In genomic region chr16:66365588-66365987, GRCh38 we compare ENCODE assay signal across 12 cellular contexts. TPM values are rescaled to one million over a fixed set of nuclear protein-coding genes. Genes with fewer than 3 reads are reported as not detected.
A peak's percentile ranks its signal among the peaks of the same experiment; 100 is the strongest.
DNase-seq lines count a peak whose midpoint lies in the region; ATAC-seq, FAIRE-seq and TF ChIP-seq lines count a peak whose summit lies in the region.
"Had no signal": no experiment of that assay in that cellular context is flagged by ENCODE, and none has a peak within 500 bp of the region (broad histone marks: within the 10 kb centered on the region; RNA-seq: fewer than 3 reads in every experiment).

No MANE protein-coding gene starts in this region.

- WGBS in lower leg skin, 2 donors: 17% methylated on average over 3 of the region's 3 CpGs
- WGBS in tibial nerve, 2 donors: 27 to 38% methylated on average over 3 of the region's 3 CpGs

- dilution Hi-C loops in endothelial cell of umbilical vein (cut with MboI; ENCODE audit: extremely low pct_ligation_motif_present, low sequenced_read_pairs): no loop called here

- H3K27me3 ChIP-seq in endothelial cell of umbilical vein (ENCODE audit: control insufficient read depth in 2 of 2, insufficient read depth in 2 of 2, low read length in 2 of 2) (no peaks in the 10 kb centered on the region), tibial nerve (peaks cover 0 to 22% of the 10 kb centered on the region in 2 donors)

- peaks cover 6 to 11% of the 10 kb centered on the region in 2 experiments for H3K36me3 ChIP-seq in endothelial cell of umbilical vein (ENCODE audit: control insufficient read depth in 2 of 2, extremely low read depth in 1 of 2, insufficient read depth in 2 of 2, low read length in 2 of 2)
- H3K36me3 ChIP-seq in tibial nerve: no peaks in the 10 kb centered on the region

- H4K20me1 ChIP-seq in endothelial cell of umbilical vein (replicated peaks; ENCODE audit: control insufficient read depth, extremely low read depth, insufficient read depth, low read length): no peaks in the 10 kb centered on the region

- H2AFZ ChIP-seq in endothelial cell of umbilical vein (ENCODE audit: low read depth, low read length): no peak overlapping the region

- no peaks in the 10 kb centered on the region for H3K9me1 ChIP-seq in endothelial cell of umbilical vein (replicated peaks; ENCODE audit: control insufficient read depth, extremely low read depth, insufficient read depth, low read length)

- H3K9ac ChIP-seq in endothelial cell of umbilical vein (replicated peaks; ENCODE audit: extremely low read depth, insufficient read depth, low read length): peak overlapping the region; percentile 98

- TF ChIP-seq CTCF in endothelial cell of umbilical vein (IDR thresholded peaks at IDR 0.05; ENCODE audit: extremely low read depth in 1 of 2, insufficient read depth in 1 of 2, low read depth in 1 of 2, low read length in 2 of 2) (no peak), lower leg skin (IDR thresholded peaks at IDR 0.05) (no peak), tibial nerve (IDR thresholded peaks at IDR 0.05) (no peak)

- POLR2A ChIA-PET in endothelial cell of umbilical vein (lab: Charles Lee): interaction anchor here (0.8 to 5.4 kb wide), 3 partner anchors 9 to 16 kb away, joined by 4 to 33 read pairs (median 15); no protein-coding TSS in a partner anchor

- peaks cover 81% of the 10 kb centered on the region for H3K4me1 ChIP-seq in endothelial cell of umbilical vein (ENCODE audit: control insufficient read depth, extremely low read depth, insufficient read depth, low read length)
- peaks cover 0 to 65% (median 13%) of the 10 kb centered on the region in 4 donors for H3K4me1 ChIP-seq in tibial nerve

- peak; percentile 73 for DNase-seq in RPMI8226
- DNase-seq in endothelial cell of umbilical vein (ENCODE audit: low read depth, low spot score): peak; percentile 80
- DNase-seq in lower leg skin (ENCODE audit: low spot score in 2 of 2): peak; percentile 59 to 94
- DNase-seq in tibial nerve (ENCODE audit: low spot score in 2 of 2): peak; percentile 44 to 52
- no peak for DNase-seq in NCI-H2171 (lab: John Stamatoyannopoulos, UW)
- DNase-seq in HT-29 (ENCODE audit: low spot score): no peak
- DNase-seq: activated naive CD8-positive, alpha-beta T cell treated with anti-CD3 and anti-CD28 coated beads for 36 hours; Caco-2; dorsolateral prefrontal cortex; NCI-H2107 had no signal

- no TSS peak for BruUV-seq in endothelial cell of umbilical vein (replicated peaks; lab: Mats Ljungman, UMichigan)

- H3K27ac ChIP-seq in endothelial cell of umbilical vein (ENCODE audit: insufficient read depth, low read depth, low read length): peak overlapping the region; percentile 99
- H3K27ac ChIP-seq in tibial nerve: peak overlapping the region in 3 of 4 donors; percentile 62 to 91 (median 87)

- peaks cover 49% of the 10 kb centered on the region for H3K79me2 ChIP-seq in endothelial cell of umbilical vein (ENCODE audit: control insufficient read depth, insufficient read depth, low read length)

- TF ChIP-seq EP300 in tibial nerve (IDR thresholded peaks at IDR 0.05): peak in 1 of 2 donors; percentile 25

- H3K4me2 ChIP-seq in endothelial cell of umbilical vein (ENCODE audit: insufficient read depth, low read length): peak overlapping the region; percentile 92

- TF ChIP-seq POLR2A in endothelial cell of umbilical vein (IDR thresholded peaks at IDR 0.05; ENCODE audit: low read depth, low read length) (no peak), lower leg skin (IDR thresholded peaks at IDR 0.05) (no peak), tibial nerve (IDR thresholded peaks at IDR 0.05) (no peak)

- H3K9me3 ChIP-seq in endothelial cell of umbilical vein (replicated peaks; ENCODE audit: control insufficient read depth, insufficient read depth, low read length) (no peaks in the 10 kb centered on the region), tibial nerve (no peaks in the 10 kb centered on the region)
- H3K9me3 ChIP-seq: Caco-2 had no signal

- H3K4me3 ChIP-seq in endothelial cell of umbilical vein (replicated peaks in 1 of 3; ENCODE audit: insufficient read depth in 1 of 3, low read depth in 1 of 3, low read length in 3 of 3) (no peak overlapping the region), lower leg skin (ENCODE audit: low read depth, poor library complexity, severe bottlenecking) (no peak overlapping the region), tibial nerve (no peak overlapping the region)

- FAIRE-seq in endothelial cell of umbilical vein (lab: Jason Lieb, UNC): peak; percentile 76
- FAIRE-seq: H54 had no signal

- intact Hi-C loops in endothelial cell of umbilical vein (cut with micrococcal nuclease): no loop called here
- intact Hi-C loops in lower leg skin (cut with DNase I; ENCODE audit: low total_unique reads): no loop called here

- CTCF ChIA-PET in endothelial cell of umbilical vein (lab: Charles Lee): interaction anchor here (0.8 to 9.6 kb wide), 8 partner anchors 9 to 150 kb away, joined by 3 to 126 read pairs (median 5); no protein-coding TSS in a partner anchor

- no peak for ATAC-seq in GM19397 (IDR thresholded peaks at IDR 0.05; ENCODE audit: unreplicated experiment)

TF ChIP-seq in endothelial cell of umbilical vein, 7 proteins besides CTCF, POLR2A, EP300 and RAD21:
- TF ChIP-seq MAX (IDR thresholded peaks at IDR 0.05; ENCODE audit: insufficient read depth, insufficient read length) (no peak), EZH2 (IDR thresholded peaks at IDR 0.05; ENCODE audit: borderline replicate concordance, low read depth, low read length, severe bottlenecking) (no peak), GATA2 (IDR thresholded peaks at IDR 0.05; ENCODE audit: insufficient read depth, insufficient read length, low read depth, low read length) (no peak), JUN (IDR thresholded peaks at IDR 0.05; ENCODE audit: borderline replicate concordance, insufficient read depth, insufficient read length, low read depth) (no peak), FOS (IDR thresholded peaks at IDR 0.05; ENCODE audit: borderline replicate concordance, insufficient read depth, low read length) (no peak), MYC (IDR thresholded peaks at IDR 0.05; ENCODE audit: low read depth, low read length) (no peak), POLR2AphosphoS5 (IDR thresholded peaks at IDR 0.05; ENCODE audit: insufficient read depth, low read depth, low read length) (no peak)

RNA-seq across cellular contexts. Expression of gene CDH5, which starts 0.9 kb away (rescaled TPM):
- 765 and 804 TPM in 2 replicates for total RNA-seq in endothelial cell of umbilical vein
- polyA plus RNA-seq in endothelial cell of umbilical vein: 815 and 836 TPM in 2 replicates
- polyA plus RNA-seq in endothelial cell of umbilical vein (2011; cell fraction: cytosol; rRNA removed): 612 and 674 TPM in 2 replicates
- polyA plus RNA-seq in endothelial cell of umbilical vein (2011; cell fraction: nucleus; rRNA removed): 968 and 1,022 TPM in 2 replicates
- 660 and 706 TPM in 2 replicates for polyA plus RNA-seq in endothelial cell of umbilical vein (2012)
- 1,106 and 1,227 TPM in 2 replicates for polyA minus RNA-seq in endothelial cell of umbilical vein
- polyA minus RNA-seq in endothelial cell of umbilical vein (2011; cell fraction: cytosol; rRNA and poly(A)+ RNA removed): 1.3 TPM
- polyA minus RNA-seq in endothelial cell of umbilical vein (2011; cell fraction: nucleus; rRNA and poly(A)+ RNA removed): 678 and 739 TPM in 2 replicates
- 10 to 100 TPM; 10.2 to 28.3 (median 14.0) TPM for total RNA-seq in lower leg skin
- total RNA-seq in tibial nerve: 10 to 100 TPM; 47.3 to 79.3 (median 67.0) TPM
- 0.05 TPM in 1 of 2 replicates, not detected in the other for total RNA-seq in HT-29 (2014; rRNA removed; shearing (Covaris generic))
- total RNA-seq: activated naive CD8-positive, alpha-beta T cell treated with anti-CD3 and anti-CD28 coated beads for 36 hours had no signal

Comparison
In these comparisons a context has a peak if more than half of its experiments do, and no peak if none do; other contexts are left out.
1. DNase-seq: peak in RPMI8226 (single experiment), endothelial cell of umbilical vein (single experiment), lower leg skin (2 of 2) and tibial nerve (2 of 2); none in NCI-H2171 (single experiment) and HT-29 (single experiment).
2. RNA of gene CDH5, which starts 0.9 kb away (total RNA-seq): 765 to 804 TPM in endothelial cell of umbilical vein, 47.3 to 79.3 TPM in tibial nerve and 10.2 to 28.3 TPM in lower leg skin; 0.05 TPM in HT-29; every median in the first group is over 10 times any median in the second.